In the genomic region with DNA sequence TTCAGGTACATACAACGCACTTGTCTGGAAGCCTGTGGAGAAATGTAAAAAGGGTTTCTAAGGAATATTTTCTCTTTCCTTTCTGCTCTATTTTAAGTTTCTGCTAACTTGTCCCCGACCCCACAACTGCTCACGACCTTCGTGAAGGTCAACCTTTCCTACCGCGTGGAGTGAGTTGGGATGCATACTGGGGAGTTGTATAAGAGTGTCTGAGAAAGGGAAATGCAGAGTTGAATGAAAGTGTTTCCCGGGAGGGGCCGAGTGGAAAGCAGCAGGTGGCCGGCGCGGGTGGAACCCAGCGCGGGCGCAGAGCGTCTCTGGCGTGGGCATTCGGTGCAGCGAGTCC, we compare ENCODE assay signal across 9 cellular contexts. TPM values are rescaled to one million over a fixed set of nuclear protein-coding genes. Genes with fewer than 3 reads are reported as not detected.
DNase-seq lines count a peak whose midpoint lies in the region; ATAC-seq and TF ChIP-seq lines count a peak whose summit lies in the region.
"Had no signal": no experiment of that assay in that cellular context is flagged by ENCODE, and none has a peak within 500 bp of the region (broad histone marks: within the 10 kb centered on the region; RNA-seq: fewer than 3 reads in every experiment).

No MANE protein-coding gene starts in this region.

- H3K27ac ChIP-seq in CD4-positive, CD25-positive, alpha-beta regulatory T cell (ENCODE audit: insufficient read depth, low read length, poor library complexity, severe bottlenecking), result no peak overlapping the region
- H3K27ac ChIP-seq in osteoblast (ENCODE audit: low read depth, low read length) (no peak overlapping the region), RWPE1 (no peak overlapping the region)
- H3K27ac ChIP-seq: SJCRH30 had no signal

- H3K4me3 ChIP-seq in CD4-positive, CD25-positive, alpha-beta regulatory T cell (ENCODE audit: low read depth, low read length), result peak overlapping the region; percentile 42
- peak overlapping the region; percentile 78 for H3K4me3 ChIP-seq in NT2/D1 (ENCODE audit: insufficient read length, low read depth)
- peak overlapping the region; percentile 23 for H3K4me3 ChIP-seq in fibroblast of mammary gland (ENCODE audit: control insufficient read depth, low read depth, low read length)
- H3K4me3 ChIP-seq in osteoblast (ENCODE audit: insufficient read depth, low read length), result peak overlapping the region; percentile 45
- H3K4me3 ChIP-seq: SJCRH30 had no signal

- CTCF ChIA-PET in RWPE1 (lab: Yijun Ruan, JAX), result no interaction called here

- peaks cover 0 to 8% (median 0%) of the 10 kb centered on the region in 7 donors for H3K9me3 Mint-ChIP-seq in CD4-positive, CD25-positive, alpha-beta regulatory T cell

- no peak overlapping the region for H3K27ac Mint-ChIP-seq in CD4-positive, CD25-positive, alpha-beta regulatory T cell

- H3K27me3 ChIP-seq in CD4-positive, CD25-positive, alpha-beta regulatory T cell (ENCODE audit: control insufficient read depth, insufficient read depth, low read length), result peaks cover 28% of the 10 kb centered on the region
- peaks cover 48% of the 10 kb centered on the region for H3K27me3 ChIP-seq in NT2/D1 (ENCODE audit: insufficient read depth, insufficient read length)
- peaks cover 40% of the 10 kb centered on the region for H3K27me3 ChIP-seq in osteoblast (ENCODE audit: insufficient read depth, low read length)
- H3K27me3 ChIP-seq: SJCRH30 had no signal

- no peaks in the 10 kb centered on the region for H4K20me1 ChIP-seq in osteoblast (ENCODE audit: insufficient read depth, low read length)

- no peak overlapping the region for H2AFZ ChIP-seq in osteoblast (ENCODE audit: low read length)

- no peak for ATAC-seq in CD4-positive, CD25-positive, alpha-beta regulatory T cell (ENCODE audit: low read depth in 2 of 2)
- no peak for ATAC-seq in HG03108 (IDR thresholded peaks at IDR 0.05; ENCODE audit: unreplicated experiment)

- POLR2A ChIA-PET in RWPE1 (lab: Yijun Ruan, JAX; ENCODE audit: low non-redundant PET), result no interaction called here

- peak overlapping the region; percentile 64 for H3K4me2 ChIP-seq in osteoblast (ENCODE audit: insufficient read depth, low read length)

- H3K36me3 Mint-ChIP-seq in CD4-positive, CD25-positive, alpha-beta regulatory T cell, result no peaks in the 10 kb centered on the region

- no peaks in the 10 kb centered on the region for H3K36me3 ChIP-seq in CD4-positive, CD25-positive, alpha-beta regulatory T cell (ENCODE audit: control insufficient read depth, insufficient read depth, low read length)
- H3K36me3 ChIP-seq in NT2/D1 (ENCODE audit: insufficient read depth, insufficient read length, low read length), result no peaks in the 10 kb centered on the region
- H3K36me3 ChIP-seq in osteoblast (ENCODE audit: insufficient read depth, low read length), result no peaks in the 10 kb centered on the region
- H3K36me3 ChIP-seq: SJCRH30 had no signal

- no peaks in the 10 kb centered on the region for H3K9me3 ChIP-seq in CD4-positive, CD25-positive, alpha-beta regulatory T cell (ENCODE audit: control insufficient read depth in 2 of 2, low read length in 2 of 2)
- H3K9me3 ChIP-seq in NT2/D1 (ENCODE audit: insufficient read depth, low read length), result peaks cover 18% of the 10 kb centered on the region; the same call in 1 of the 2 replicates
- no peaks in the 10 kb centered on the region for H3K9me3 ChIP-seq in osteoblast (ENCODE audit: low read depth, low read length)
- H3K9me3 ChIP-seq: SJCRH30 had no signal

- peaks cover 0 to 28% (median 20%) of the 10 kb centered on the region in 4 donors for H3K4me1 Mint-ChIP-seq in CD4-positive, CD25-positive, alpha-beta regulatory T cell

- H3K4me1 ChIP-seq in CD4-positive, CD25-positive, alpha-beta regulatory T cell (ENCODE audit: control insufficient read depth, insufficient read depth, low read length, poor library complexity, severe bottlenecking), result peaks cover 23% of the 10 kb centered on the region
- H3K4me1 ChIP-seq in NT2/D1 (ENCODE audit: insufficient read depth, insufficient read length), result no peaks in the 10 kb centered on the region
- H3K4me1 ChIP-seq in osteoblast (ENCODE audit: insufficient read depth, low read length), result no peaks in the 10 kb centered on the region
- H3K4me1 ChIP-seq: SJCRH30 had no signal

- H3K4me3 Mint-ChIP-seq in CD4-positive, CD25-positive, alpha-beta regulatory T cell, result peak overlapping the region; percentile 79 to 92 (median 86)

- H3K79me2 ChIP-seq in osteoblast (ENCODE audit: insufficient read depth, low read length), result no peaks in the 10 kb centered on the region

- no peak for DNase-seq in CD4-positive, CD25-positive, alpha-beta regulatory T cell
- DNase-seq in NT2/D1 (ENCODE audit: low read depth, low spot score), result no peak
- no peak for DNase-seq in fibroblast of mammary gland (ENCODE audit: low read depth)
- no peak for DNase-seq in osteoblast (ENCODE audit: insufficient read length, low spot score, missing footprints)
- no peak for DNase-seq in occipital lobe (lab: John Stamatoyannopoulos, UW)
- DNase-seq in effector CD4-positive, alpha-beta T cell, result no peak
- DNase-seq in RWPE1 (ENCODE audit: low spot score), result no peak
- DNase-seq: SJCRH30 had no signal

- peak overlapping the region; percentile 71 for H3K9ac ChIP-seq in NT2/D1 (ENCODE audit: insufficient read length, low read depth)

- no peak for TF ChIP-seq CTCF in fibroblast of mammary gland (conservative IDR thresholded peaks at IDR 0.05; ENCODE audit: control insufficient read depth, insufficient read depth, low read depth, low read length)
- no peak for TF ChIP-seq CTCF in osteoblast (IDR thresholded peaks at IDR 0.05; ENCODE audit: extremely low read depth, low read depth, low read length)
- no peak for TF ChIP-seq CTCF in RWPE1 (conservative IDR thresholded peaks at IDR 0.05; ENCODE audit: low read depth)

- peaks cover 73% of the 10 kb centered on the region for H3K27me3 Mint-ChIP-seq in CD4-positive, CD25-positive, alpha-beta regulatory T cell

RNA-seq across cellular contexts. Expression of a gene that starts 17.9 kb away (rescaled TPM):
- 24.7 TPM for total RNA-seq in CD4-positive, CD25-positive, alpha-beta regulatory T cell
- 10 to 100 TPM; 11.0 to 12.1 (median 11.9) TPM for polyA plus RNA-seq in CD4-positive, CD25-positive, alpha-beta regulatory T cell
- total RNA-seq in osteoblast, result 23.2 and 25.3 TPM in 2 replicates
- 56.6 TPM for total RNA-seq in occipital lobe

Comparison
In these comparisons a context has a peak if more than half of its experiments do, and no peak if none do; other contexts are left out.
1. H3K4me3 ChIP-seq: peak in every context shown above with its lines; median percentile 78 in NT2/D1; 45 in osteoblast; 42 in CD4-positive, CD25-positive, alpha-beta regulatory T cell; 23 in fibroblast of mammary gland.